Comparison of ENCODE assay signal across 35 cellular contexts in the genomic region with DNA sequence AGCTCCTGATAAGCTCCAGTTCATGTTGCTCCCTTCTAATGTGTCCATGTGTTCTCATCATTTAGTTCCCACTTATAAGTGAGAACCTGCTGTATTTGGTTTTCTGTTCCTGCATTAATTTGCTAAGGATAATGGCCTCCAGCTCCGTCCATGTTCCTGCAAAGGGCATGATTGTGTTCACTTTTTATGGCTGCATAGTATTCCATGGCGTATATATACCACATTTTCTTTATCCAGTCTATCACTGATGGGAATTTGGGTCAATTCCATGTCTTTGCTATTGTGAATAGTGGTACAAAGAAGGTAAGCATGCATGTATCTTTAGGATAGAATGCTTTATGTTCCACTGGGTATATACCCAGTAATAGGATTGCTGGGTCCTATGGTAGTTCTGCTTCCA.
DNase-seq lines count a peak whose midpoint lies in the region; ATAC-seq, FAIRE-seq and TF ChIP-seq lines count a peak whose summit lies in the region.
"Had no signal": no experiment of that assay in that cellular context is flagged by ENCODE, and none has a peak within 500 bp of the region (broad histone marks: within the 10 kb centered on the region; RNA-seq: fewer than 3 reads in every experiment).

No MANE protein-coding gene starts in this region.

- dilution Hi-C loops in endothelial cell of umbilical vein (cut with MboI; ENCODE audit: extremely low pct_ligation_motif_present, low sequenced_read_pairs) = no loop called here

- H2AFZ ChIP-seq in SK-N-SH (ENCODE audit: low read depth) (no peak overlapping the region), endothelial cell of umbilical vein (ENCODE audit: low read depth, low read length) (no peak overlapping the region)

- no peak overlapping the region for H3K9ac ChIP-seq in SK-N-SH
- no peak overlapping the region for H3K9ac ChIP-seq in endothelial cell of umbilical vein (replicated peaks; ENCODE audit: extremely low read depth, insufficient read depth, low read length)
- H3K9ac ChIP-seq: BLaER1; BLaER1 treated with 17β-estradiol and CSF1 and Interleukin-3, amounts not matched to agents 10 nM and 100 nM had no signal

- ATAC-seq in SK-N-SH treated with all-trans-retinoic acid at 6 μM for 48 hours (no peak), mucosa of descending colon (no peak)
- ATAC-seq: A549; CD8-positive, alpha-beta T cell had no signal

- H4K20me1 ChIP-seq in SK-N-SH (ENCODE audit: insufficient read depth) (0 out of 2 replicates have a peak, but pooled peaks cover 3% of the 10 kb centered on the region), endothelial cell of umbilical vein (replicated peaks; ENCODE audit: control insufficient read depth, extremely low read depth, insufficient read depth, low read length) (no peaks in the 10 kb centered on the region)
- H4K20me1 ChIP-seq: BLaER1; BLaER1 treated with 17β-estradiol and CSF1 and Interleukin-3, amounts not matched to agents 10 nM and 100 nM had no signal

- CTCF ChIA-PET in SK-N-SH (lab: Yijun Ruan, JAX) = no interaction called here
- CTCF ChIA-PET in HEK293 (lab: Yijun Ruan, JAX) = no interaction called here
- CTCF ChIA-PET in endothelial cell of umbilical vein (lab: Charles Lee) = no interaction called here

- no peaks in the 10 kb centered on the region for H3F3A ChIP-seq in SK-N-SH (replicated peaks; ENCODE audit: insufficient read depth)

- H3K36me3 ChIP-seq in SK-N-SH (replicated peaks in 1 of 2; ENCODE audit: control insufficient read depth in 1 of 2, insufficient read depth in 2 of 2, low read length in 1 of 2) (no peaks in the 10 kb centered on the region), HEK293 (ENCODE audit: control insufficient read depth in 2 of 2, insufficient read depth in 1 of 2, low read length in 2 of 2) (no peaks in the 10 kb centered on the region; a peak in 1 of 3 replicates), endothelial cell of umbilical vein (ENCODE audit: control insufficient read depth in 2 of 2, extremely low read depth in 1 of 2, insufficient read depth in 2 of 2, low read length in 2 of 2) (no peaks in the 10 kb centered on the region), mucosa of descending colon (ENCODE audit: low read depth) (no peaks in the 10 kb centered on the region)
- H3K36me3 ChIP-seq: BE2C; BLaER1; BLaER1 treated with 17β-estradiol and CSF1 and Interleukin-3, amounts not matched to agents 10 nM and 100 nM had no signal

- intact Hi-C loops in endothelial cell of umbilical vein (cut with micrococcal nuclease) (no loop called here), mucosa of descending colon (cut with DNase I, micrococcal nuclease) (no loop called here)

- no peak for TF ChIP-seq EP300 in SK-N-SH (IDR thresholded peaks at IDR 0.05; ENCODE audit: borderline replicate concordance in 1 of 2, low read depth in 1 of 2, low read length in 1 of 2)

- WGBS in SK-N-SH (ENCODE audit: low lambda C conversion rate) = 20% methylated on average over 2 of the region's 2 CpGs

- POLR2A ChIA-PET in SK-N-SH (lab: Yijun Ruan, JAX) (no interaction called here), HEK293 (lab: Yijun Ruan, JAX) (no interaction called here), endothelial cell of umbilical vein (lab: Charles Lee) (no interaction called here)

- no peak overlapping the region for H3K4me2 ChIP-seq in SK-N-SH
- H3K4me2 ChIP-seq in endothelial cell of umbilical vein (ENCODE audit: insufficient read depth, low read length) = no peak overlapping the region
- H3K4me2 ChIP-seq: A549; BLaER1; BLaER1 treated with 17β-estradiol and CSF1 and Interleukin-3, amounts not matched to agents 10 nM and 100 nM had no signal

- no peak for DNase-seq in SK-N-SH
- no peak for DNase-seq in GM19239 (ENCODE audit: insufficient read length, low spot score)
- no peak for DNase-seq in endothelial cell of umbilical vein (ENCODE audit: low read depth, low spot score)
- no peak for DNase-seq in mucosa of descending colon
- DNase-seq in germinal center (ENCODE audit: low spot score) = no peak
- no peak for DNase-seq in GM03348 (ENCODE audit: low spot score)
- DNase-seq: 8988T; ACHN; AML-193; BE2C; C1 segment of cervical spinal cord; Caco-2; Calu3; CD4-positive, alpha-beta memory T cell; CD4-positive, alpha-beta T cell; CD4-positive, CD25-positive, alpha-beta regulatory T cell; CD8-positive, alpha-beta memory T cell; CD8-positive, alpha-beta T cell; COR-L47; DMS 273 treated with DMSO at 0.1 percent for 48 hours; DMS153; DMS53; DMS79; DMS79 treated with DMSO at 0.1 percent for 48 hours; DND-41; EL had no signal

- TF ChIP-seq CTCF in SK-N-SH (IDR thresholded peaks at IDR 0.05) (no peak), HEK293 (tag by site-specific recombination; IDR thresholded peaks at IDR 0.05) (no peak), endothelial cell of umbilical vein (IDR thresholded peaks at IDR 0.05; ENCODE audit: extremely low read depth in 1 of 2, insufficient read depth in 1 of 2, low read depth in 1 of 2, low read length in 2 of 2) (no peak), mucosa of descending colon (IDR thresholded peaks at IDR 0.05) (no peak)

- BruUV-seq in endothelial cell of umbilical vein (replicated peaks; lab: Mats Ljungman, UMichigan) = no TSS peak

- H3K79me2 ChIP-seq in SK-N-SH (ENCODE audit: insufficient read depth) (no peaks in the 10 kb centered on the region), endothelial cell of umbilical vein (ENCODE audit: control insufficient read depth, insufficient read depth, low read length) (no peaks in the 10 kb centered on the region)

- H3K27me3 ChIP-seq in SK-N-SH (ENCODE audit: insufficient read depth) = no peaks in the 10 kb centered on the region
- H3K27me3 ChIP-seq in endothelial cell of umbilical vein (ENCODE audit: control insufficient read depth in 2 of 2, insufficient read depth in 2 of 2, low read length in 2 of 2) = no peaks in the 10 kb centered on the region
- H3K27me3 ChIP-seq: BE2C had no signal

- no peaks in the 10 kb centered on the region for H3K9me2 ChIP-seq in SK-N-SH

- no peak overlapping the region for H3K4me3 ChIP-seq in SK-N-SH (ENCODE audit: low read depth in 2 of 2, low read length in 1 of 2)
- no peak overlapping the region for H3K4me3 ChIP-seq in HEK293 (ENCODE audit: low read depth, low read length)
- no peak overlapping the region for H3K4me3 ChIP-seq in endothelial cell of umbilical vein (replicated peaks in 1 of 3; ENCODE audit: insufficient read depth in 1 of 3, low read depth in 1 of 3, low read length in 3 of 3)
- H3K4me3 ChIP-seq in mucosa of descending colon = no peak overlapping the region
- H3K4me3 ChIP-seq: A549; BLaER1; BLaER1 treated with 17β-estradiol and CSF1 and Interleukin-3, amounts not matched to agents 10 nM and 100 nM had no signal

- TF ChIP-seq RAD21 in SK-N-SH (IDR thresholded peaks at IDR 0.05; ENCODE audit: low read length) = no peak

- no peak for TF ChIP-seq POLR2A in endothelial cell of umbilical vein (IDR thresholded peaks at IDR 0.05; ENCODE audit: low read depth, low read length)

- H3K4me1 ChIP-seq in SK-N-SH (ENCODE audit: control insufficient read depth in 1 of 2, insufficient read depth in 2 of 2, low read depth in 1 of 2, low read length in 1 of 2) (no peaks in the 10 kb centered on the region; a peak in 1 of 4 replicates), HEK293 (ENCODE audit: control insufficient read depth, insufficient read depth, low read length) (no peaks in the 10 kb centered on the region), endothelial cell of umbilical vein (ENCODE audit: control insufficient read depth, extremely low read depth, insufficient read depth, low read length) (no peaks in the 10 kb centered on the region), mucosa of descending colon (ENCODE audit: low read depth) (no peaks in the 10 kb centered on the region)
- H3K4me1 ChIP-seq: A549; BE2C; BLaER1; BLaER1 treated with 17β-estradiol and CSF1 and Interleukin-3, amounts not matched to agents 10 nM and 100 nM; Caco-2 had no signal

- no peak overlapping the region for H3K27ac ChIP-seq in SK-N-SH (ENCODE audit: low read depth in 2 of 2, low read length in 1 of 2)
- no peak overlapping the region for H3K27ac ChIP-seq in HEK293 (ENCODE audit: extremely low read depth, low read depth, low read length)
- no peak overlapping the region for H3K27ac ChIP-seq in endothelial cell of umbilical vein (ENCODE audit: insufficient read depth, low read depth, low read length)
- H3K27ac ChIP-seq: 22Rv1; A549; BLaER1; BLaER1 treated with 17β-estradiol and CSF1 and Interleukin-3, amounts not matched to agents 10 nM and 100 nM; C4-2B had no signal

- FAIRE-seq in GM19239 (lab: Jason Lieb, UNC) (peak; percentile 76), endothelial cell of umbilical vein (lab: Jason Lieb, UNC) (peak; percentile 26)
- FAIRE-seq: A204.1, A549, D721Med had no signal

- no peaks in the 10 kb centered on the region for H3K9me3 ChIP-seq in SK-N-SH
- no peaks in the 10 kb centered on the region; the same call in 1 of the 2 replicates for H3K9me3 ChIP-seq in HEK293 (ENCODE audit: control insufficient read depth, insufficient read depth, low read depth, low read length)
- H3K9me3 ChIP-seq in endothelial cell of umbilical vein (replicated peaks; ENCODE audit: control insufficient read depth, insufficient read depth, low read length) = no peaks in the 10 kb centered on the region
- no peaks in the 10 kb centered on the region for H3K9me3 ChIP-seq in mucosa of descending colon
- H3K9me3 ChIP-seq: A549, BE2C, Caco-2 had no signal

- no peaks in the 10 kb centered on the region for H3K9me1 ChIP-seq in endothelial cell of umbilical vein (replicated peaks; ENCODE audit: control insufficient read depth, extremely low read depth, insufficient read depth, low read length)

TF ChIP-seq in SK-N-SH treated with all-trans-retinoic acid at 6 μM for 48 hours, 23 proteins besides CTCF, POLR2A, EP300 and RAD21:
- peak; percentile 80 for TF ChIP-seq ZNF8 (CRISPR knock-in tag; IDR thresholded peaks at IDR 0.05)
- TF ChIP-seq RARB (CRISPR knock-in tag; IDR thresholded peaks at IDR 0.05) = no peak
TF ChIP-seq in SK-N-SH treated with all-trans-retinoic acid at 6 μM for 48 hours: peak in this region for 1.

TF ChIP-seq in SK-N-SH, 30 proteins besides CTCF, POLR2A, EP300 and RAD21 (continues in another document):
- TF ChIP-seq FOSL2 (IDR thresholded peaks at IDR 0.05; ENCODE audit: borderline replicate concordance, low read depth) (no peak), FOXM1 (IDR thresholded peaks at IDR 0.05; ENCODE audit: low read depth) (no peak)

TF ChIP-seq in HEK293, 187 proteins besides CTCF, POLR2A, EP300 and RAD21 (continues in another document):
- TF ChIP-seq ZNF146 (tag by site-specific recombination; IDR thresholded peaks at IDR 0.05) = peak; percentile 74

TF ChIP-seq in endothelial cell of umbilical vein, 7 proteins besides CTCF, POLR2A, EP300 and RAD21 (continues in another document):
- no peak for TF ChIP-seq JUN (IDR thresholded peaks at IDR 0.05; ENCODE audit: borderline replicate concordance, insufficient read depth, insufficient read length, low read depth)
- no peak for TF ChIP-seq POLR2AphosphoS5 (IDR thresholded peaks at IDR 0.05; ENCODE audit: insufficient read depth, low read depth, low read length)
- TF ChIP-seq GATA2 (IDR thresholded peaks at IDR 0.05; ENCODE audit: insufficient read depth, insufficient read length, low read depth, low read length) = no peak
- no peak for TF ChIP-seq FOS (IDR thresholded peaks at IDR 0.05; ENCODE audit: borderline replicate concordance, insufficient read depth, low read length)
- no peak for TF ChIP-seq MYC (IDR thresholded peaks at IDR 0.05; ENCODE audit: low read depth, low read length)
